5 cellular contexts compared by ENCODE assay signal in genomic region chrX:52654800-52655199, GRCh38. TPM values are rescaled to one million over a fixed set of nuclear protein-coding genes. Genes with fewer than 3 reads are reported as not detected.
"Had no signal": no experiment of that assay in that cellular context is flagged by ENCODE, and none has a peak within 500 bp of the region (broad histone marks: within the 10 kb centered on the region; RNA-seq: fewer than 3 reads in every experiment).

Gene SSX7 (minus strand): TSS chrX:52654900. CDS start chrX:52653472, 1,428 bp downstream.

RNA-seq across cellular contexts. Expression of gene SSX7, which starts in this region (rescaled TPM):
- total RNA-seq: GM23248, H1, H9, HT-29 had no signal
- polyA plus RNA-seq: GM23248, H1, IgD-negative memory B cell had no signal
